Comparison of ENCODE assay signal across 23 cellular contexts in genomic region chr16:76729525-76729924, GRCh38.
DNase-seq lines count a peak whose midpoint lies in the region; ATAC-seq lines count a peak whose summit lies in the region.
"Had no signal": no experiment of that assay in that cellular context is flagged by ENCODE, and none has a peak within 500 bp of the region (broad histone marks: within the 10 kb centered on the region; RNA-seq: fewer than 3 reads in every experiment).

No MANE protein-coding gene starts in this region.

- no peak overlapping the region for H3K9ac ChIP-seq in mesenchymal stem cell (ENCODE audit: low read length)
- H3K9ac ChIP-seq: GM23248 had no signal

- H3K4ac ChIP-seq in mesenchymal stem cell (ENCODE audit: low read depth in 1 of 2, low read length in 2 of 2) = no peak overlapping the region

- no peak overlapping the region for H2BK120ac ChIP-seq in mesenchymal stem cell (ENCODE audit: low read depth, low read length)

- H3K27me3 Mint-ChIP-seq in stimulated activated naive CD8-positive, alpha-beta T cell treated with anti-CD3 and anti-CD28 coated beads, Interleukin-15, amount 100 ng/mL, for 72 hours = no peaks in the 10 kb centered on the region
- H3K27me3 Mint-ChIP-seq: activated naive CD8-positive, alpha-beta T cell treated with anti-CD3 and anti-CD28 coated beads, Interleukin-2, amount 50 U/mL, for 24 hours; CD4-positive, alpha-beta T cell; memory B cell; stimulated activated naive CD8-positive, alpha-beta T cell treated with anti-CD3 and anti-CD28 coated beads, Interleukin-15, Interleukin-2, amounts not matched to agents 100 ng/mL and 50 ng/mL, for 24 hours had no signal

- no peak overlapping the region for H2AK5ac ChIP-seq in mesenchymal stem cell (ENCODE audit: low read length, severe bottlenecking)

- H4K91ac ChIP-seq in mesenchymal stem cell (ENCODE audit: low read length) = no peak overlapping the region

- 90% methylated on average over 1 of the region's 1 CpG for WGBS in mesenchymal stem cell

- H2BK12ac ChIP-seq in mesenchymal stem cell (ENCODE audit: low read length in 2 of 2) = no peak overlapping the region

- peaks cover 0 to 17% of the 10 kb centered on the region in 2 donors for H3K9me3 Mint-ChIP-seq in stimulated activated naive CD8-positive, alpha-beta T cell treated with anti-CD3 and anti-CD28 coated beads, Interleukin-15, amount 100 ng/mL, for 72 hours
- H3K9me3 Mint-ChIP-seq: memory B cell had no signal

- H3K4me1 Mint-ChIP-seq in stimulated activated naive CD8-positive, alpha-beta T cell treated with anti-CD3 and anti-CD28 coated beads, Interleukin-15, amount 100 ng/mL, for 72 hours = no peaks in the 10 kb centered on the region
- H3K4me1 Mint-ChIP-seq: activated naive CD8-positive, alpha-beta T cell treated with anti-CD3 and anti-CD28 coated beads, Interleukin-2, amount 50 U/mL, for 24 hours; memory B cell had no signal

- no peak overlapping the region for H3K14ac ChIP-seq in mesenchymal stem cell (ENCODE audit: low read length in 2 of 2)

- no peak overlapping the region for H3K4me3 Mint-ChIP-seq in stimulated activated naive CD8-positive, alpha-beta T cell treated with anti-CD3 and anti-CD28 coated beads, Interleukin-15, amount 100 ng/mL, for 72 hours
- H3K4me3 Mint-ChIP-seq: activated naive CD8-positive, alpha-beta T cell treated with anti-CD3 and anti-CD28 coated beads, Interleukin-2, amount 50 U/mL, for 24 hours; CD4-positive, alpha-beta T cell; memory B cell; stimulated activated naive CD8-positive, alpha-beta T cell treated with anti-CD3 and anti-CD28 coated beads, Interleukin-15, Interleukin-2, amounts not matched to agents 100 ng/mL and 50 ng/mL, for 24 hours had no signal

- H3K18ac ChIP-seq in mesenchymal stem cell (ENCODE audit: low read depth in 1 of 2, low read length in 2 of 2) = no peak overlapping the region

- H3K23ac ChIP-seq in mesenchymal stem cell (ENCODE audit: low read length in 2 of 2) = no peak overlapping the region

- no peak overlapping the region for H4K8ac ChIP-seq in mesenchymal stem cell (ENCODE audit: low read length)

- no peak overlapping the region for H2BK15ac ChIP-seq in mesenchymal stem cell (ENCODE audit: low read depth, poor library complexity, severe bottlenecking)

- no peak overlapping the region for H3K27ac ChIP-seq in mesenchymal stem cell (ENCODE audit: low read length, poor library complexity, severe bottlenecking)
- H3K27ac ChIP-seq: A549, gastroesophageal sphincter, GM23248 had no signal

- no peak overlapping the region for H3K4me3 ChIP-seq in mesenchymal stem cell (ENCODE audit: insufficient read depth in 1 of 2, low read depth in 1 of 2, low read length in 2 of 2)
- H3K4me3 ChIP-seq: A549, gastroesophageal sphincter, GM23248 had no signal

- no peaks in the 10 kb centered on the region for H3K79me1 ChIP-seq in mesenchymal stem cell (replicated peaks; ENCODE audit: low read length, poor library complexity, severe bottlenecking)

- H3K4me1 ChIP-seq in mesenchymal stem cell (ENCODE audit: control insufficient read depth, insufficient read depth, low read depth, low read length) = no peaks in the 10 kb centered on the region
- H3K4me1 ChIP-seq: A549, gastroesophageal sphincter had no signal

- H3K27me3 ChIP-seq in mesenchymal stem cell (ENCODE audit: control insufficient read depth in 1 of 2, insufficient read depth in 1 of 2, low read length in 2 of 2) = no peaks in the 10 kb centered on the region
- H3K27me3 ChIP-seq: gastroesophageal sphincter had no signal

- no peak overlapping the region for H2AFZ ChIP-seq in mesenchymal stem cell (ENCODE audit: low read depth, low read length)
- H2AFZ ChIP-seq: GM23248 had no signal

- no peaks in the 10 kb centered on the region for H3K9me3 ChIP-seq in mesenchymal stem cell (ENCODE audit: control insufficient read depth, low read length)
- H3K9me3 ChIP-seq: A549, gastroesophageal sphincter had no signal

- H3K4me2 ChIP-seq in mesenchymal stem cell (ENCODE audit: low read length, poor library complexity, severe bottlenecking) = no peak overlapping the region
- H3K4me2 ChIP-seq: A549 had no signal

- no peaks in the 10 kb centered on the region for H3K36me3 ChIP-seq in mesenchymal stem cell (ENCODE audit: control insufficient read depth in 1 of 2, insufficient read depth in 2 of 2, low read depth in 1 of 2, low read length in 2 of 2)
- H3K36me3 ChIP-seq: gastroesophageal sphincter had no signal

- no peak for ATAC-seq in esophagus mucosa
- ATAC-seq in stimulated activated naive CD8-positive, alpha-beta T cell treated with anti-CD3 and anti-CD28 coated beads, Interleukin-15, amount 100 ng/mL, for 72 hours = no peak
- ATAC-seq: activated naive CD8-positive, alpha-beta T cell treated with anti-CD3 and anti-CD28 coated beads, Interleukin-2, amount 50 U/mL, for 24 hours; gastroesophageal sphincter had no signal

- peak; percentile 32 to 72 for DNase-seq in NCI-H2081 (lab: John Stamatoyannopoulos, UW)
- DNase-seq in NCI-H2081 treated with DMSO at 0.1 percent for 48 hours (lab: John Stamatoyannopoulos, UW) = no peak
- DNase-seq in NCI-H1417 treated with DMSO at 0.1 percent for 48 hours (lab: John Stamatoyannopoulos, UW) = peak; percentile 62
- DNase-seq in astrocyte of the hippocampus (ENCODE audit: low read depth, low spot score) = peak; percentile 43
- peak; percentile 16 for DNase-seq in mesenchymal stem cell
- DNase-seq in SKM-1 (lab: John Stamatoyannopoulos, UW; ENCODE audit: unreplicated experiment) = no peak
- no peak for DNase-seq in stimulated activated naive CD8-positive, alpha-beta T cell treated with anti-CD3 and anti-CD28 coated beads, Interleukin-15, amount 100 ng/mL, for 72 hours
- DNase-seq: activated CD4-positive, CD25-positive, alpha-beta regulatory T cell; activated CD8-positive, alpha-beta memory T cell treated with anti-CD3 and anti-CD28 coated beads for 24 hours; activated naive CD8-positive, alpha-beta T cell treated with anti-CD3 and anti-CD28 coated beads, Interleukin-2, amount 50 U/mL, for 24 hours; CD4-positive, alpha-beta T cell; GM23248; Karpas-422; NCI-H1694; NCI-H526 treated with DMSO at 0.1 percent for 48 hours; retina; stimulated activated CD4-positive, alpha-beta T cell treated with anti-CD3 and anti-CD28 coated beads, Interleukin-15, amount 100 ng/mL, for 24 hours; T-helper 2 cell had no signal

- H2BK5ac ChIP-seq in mesenchymal stem cell (ENCODE audit: low read depth, low read length, poor library complexity, severe bottlenecking) = no peak overlapping the region

- H3K27ac Mint-ChIP-seq in stimulated activated naive CD8-positive, alpha-beta T cell treated with anti-CD3 and anti-CD28 coated beads, Interleukin-15, amount 100 ng/mL, for 72 hours = no peak overlapping the region
- H3K27ac Mint-ChIP-seq: activated naive CD8-positive, alpha-beta T cell treated with anti-CD3 and anti-CD28 coated beads, Interleukin-2, amount 50 U/mL, for 24 hours; CD4-positive, alpha-beta T cell; memory B cell; stimulated activated naive CD8-positive, alpha-beta T cell treated with anti-CD3 and anti-CD28 coated beads, Interleukin-15, Interleukin-2, amounts not matched to agents 100 ng/mL and 50 ng/mL, for 24 hours had no signal

Comparison
In these comparisons a context has a peak if more than half of its experiments do, and no peak if none do; other contexts are left out.
1. DNase-seq: peak in NCI-H2081 (2 of 2), NCI-H1417 treated with DMSO at 0.1 percent for 48 hours (single experiment), astrocyte of the hippocampus (single experiment) and mesenchymal stem cell (single experiment); none in NCI-H2081 treated with DMSO at 0.1 percent for 48 hours (single experiment), SKM-1 (single experiment) and stimulated activated naive CD8-positive, alpha-beta T cell treated with anti-CD3 and anti-CD28 coated beads, Interleukin-15, amount 100 ng/mL, for 72 hours (0 of 2).